8 cellular contexts compared by ENCODE assay signal in genomic region chr12:71392521-71393145, GRCh38. TPM values are rescaled to one million over a fixed set of nuclear protein-coding genes. Genes with fewer than 3 reads are reported as not detected.
DNase-seq lines count a peak whose midpoint lies in the region; ATAC-seq, FAIRE-seq and TF ChIP-seq lines count a peak whose summit lies in the region.

No MANE protein-coding gene starts in this region.

- ATAC-seq in GM19351 (IDR thresholded peaks at IDR 0.05; ENCODE audit: unreplicated experiment) (peak; percentile 98), HG03159 (IDR thresholded peaks at IDR 0.05; ENCODE audit: unreplicated experiment) (peak; percentile 98), activated B cell treated with CpG ODN at 0.5 μM for 24 hours (ENCODE audit: low read depth) (peak; percentile 56), left ventricle myocardium superior (peak; percentile 48)
- ATAC-seq in activated CD4-positive, CD25-positive, alpha-beta regulatory T cell treated with anti-CD3 and anti-CD28 coated beads, Interleukin-2, amount 50 U/mL, for 24 hours, result no peak

- no peaks in the 10 kb centered on the region for H3K36me3 Mint-ChIP-seq in activated B cell treated with CpG ODN at 0.5 μM for 24 hours (ENCODE audit: low read depth)

- H3K9me3 Mint-ChIP-seq in activated B cell treated with CpG ODN at 0.5 μM for 24 hours, result no peaks in the 10 kb centered on the region

- no peak overlapping the region for H3K4me3 Mint-ChIP-seq in activated B cell treated with CpG ODN at 0.5 μM for 24 hours

- H3K36me3 ChIP-seq in small intestine (ENCODE audit: control insufficient read depth in 2 of 2, insufficient read depth in 2 of 2, low read length in 2 of 2), result no peaks in the 10 kb centered on the region

- DNase-seq in DMS 273 (lab: John Stamatoyannopoulos, UW; ENCODE audit: unreplicated experiment) (peak; percentile 76), NCI-H2171 treated with DMSO at 0.1 percent for 48 hours (lab: John Stamatoyannopoulos, UW) (peak; percentile 69), activated B cell treated with CpG ODN at 0.5 μM for 24 hours (no peak), left ventricle myocardium superior (no peak), small intestine (peak; percentile 74)

- POLR2A ChIA-PET in activated B cell treated with CpG ODN at 0.5 μM for 24 hours (lab: Charles Lee), result no interaction called here

- H3K27ac ChIP-seq in small intestine (ENCODE audit: low read depth in 1 of 2, low read length in 1 of 2), result no peak overlapping the region

- no peak for FAIRE-seq in small intestine (lab: Jason Lieb, UNC)

- no peak overlapping the region for H3K4me3 ChIP-seq in small intestine (ENCODE audit: low read depth in 1 of 2, low read length in 2 of 2)

- H3K9me3 ChIP-seq in small intestine (ENCODE audit: control insufficient read depth, low read depth), result no peaks in the 10 kb centered on the region

- H3K27ac Mint-ChIP-seq in activated B cell treated with CpG ODN at 0.5 μM for 24 hours, result no peak overlapping the region

- H3K4me1 Mint-ChIP-seq in activated B cell treated with CpG ODN at 0.5 μM for 24 hours, result no peaks in the 10 kb centered on the region

- no peaks in the 10 kb centered on the region for H3K4me1 ChIP-seq in small intestine (ENCODE audit: control insufficient read depth in 2 of 2, insufficient read depth in 1 of 2, low read depth in 1 of 2, low read length in 1 of 2)

- H3K27me3 Mint-ChIP-seq in activated B cell treated with CpG ODN at 0.5 μM for 24 hours, result peaks cover 5% of the 10 kb centered on the region

- no peak for TF ChIP-seq CTCF in activated B cell treated with CpG ODN at 0.5 μM for 24 hours (IDR thresholded peaks at IDR 0.05)

- WGBS in small intestine, 3 donors, result 13 to 39% (median 26%) methylated on average over 10 of the region's 10 CpGs

- CTCF ChIA-PET in activated B cell treated with CpG ODN at 0.5 μM for 24 hours (lab: Charles Lee), result interaction anchor here (0.6 to 1.5 kb wide), 4 partner anchors 8 to 355 kb away, joined by 3 to 8 read pairs (median 3); no protein-coding TSS in a partner anchor

- intact Hi-C loops in activated B cell treated with CpG ODN at 0.5 μM for 24 hours (cut with micrococcal nuclease) (no loop called here), left ventricle myocardium superior (cut with micrococcal nuclease) (no loop called here)

- H3K27me3 ChIP-seq in small intestine (ENCODE audit: control insufficient read depth in 2 of 2, insufficient read depth in 2 of 2, low read length in 2 of 2), result no peaks in the 10 kb centered on the region

RNA-seq across cellular contexts. Expression of gene LGR5, which starts 47.0 kb away (rescaled TPM):
- total RNA-seq in activated B cell treated with CpG ODN at 0.5 μM for 24 hours, result not detected in 2 replicates
- total RNA-seq in left ventricle myocardium superior, result not detected
- polyA plus RNA-seq in small intestine, result 1 to 10 TPM in 1 of 3 donors, under 1 TPM in 2; 0.22 to 6.4 (median 0.27) TPM

Comparison
In these comparisons a context has a peak if more than half of its experiments do, and no peak if none do; other contexts are left out.
1. DNase-seq: peak in DMS 273 (single experiment), NCI-H2171 treated with DMSO at 0.1 percent for 48 hours (single experiment) and small intestine (single experiment); none in activated B cell treated with CpG ODN at 0.5 μM for 24 hours (single experiment) and left ventricle myocardium superior (single experiment).
2. ATAC-seq: peak in GM19351 (single experiment), HG03159 (single experiment), activated B cell treated with CpG ODN at 0.5 μM for 24 hours (single experiment) and left ventricle myocardium superior (single experiment); none in activated CD4-positive, CD25-positive, alpha-beta regulatory T cell treated with anti-CD3 and anti-CD28 coated beads, Interleukin-2, amount 50 U/mL, for 24 hours (0 of 2).